ENCODE assay signal across 8 cellular contexts in genomic region chr16:3129137-3130131, GRCh38. TPM values are rescaled to one million over a fixed set of nuclear protein-coding genes. Genes with fewer than 3 reads are reported as not detected.
DNase-seq lines count a peak whose midpoint lies in the region; TF ChIP-seq lines count a peak whose summit lies in the region.

No MANE protein-coding gene starts in this region.

- peak overlapping the region; percentile 80 for H3K27ac Mint-ChIP-seq in activated T-helper 2 cell treated with anti-CD3 and anti-CD28 coated beads, Interferon-gamma antibody, Interleukin-2, Interleukin-4, amounts not matched to agents 10 μg/mL and 5 μg/mL and 100 μg/mL, durations not matched to agents 14 hours and 24 hours and 36 hours

- DNase-seq in AG08395 (ENCODE audit: low spot score) (peak; percentile 63), RPMI7951 (ENCODE audit: low read depth) (peak; percentile 72), fibroblast of villous mesenchyme (ENCODE audit: low read depth) (peak; percentile 88)
- DNase-seq in activated T-helper 2 cell treated with anti-CD3 and anti-CD28 coated beads, Interferon-gamma antibody, Interleukin-2, Interleukin-4, amounts not matched to agents 10 μg/mL and 5 μg/mL and 100 μg/mL, durations not matched to agents 14 hours and 24 hours and 36 hours (ENCODE audit: low spot score): peak; percentile 81

- H3K9me3 ChIP-seq in neutrophil: no peaks in the 10 kb centered on the region
- no peaks in the 10 kb centered on the region for H3K9me3 ChIP-seq in thymus (ENCODE audit: control insufficient read depth)

- H3K4me3 Mint-ChIP-seq in activated T-helper 2 cell treated with anti-CD3 and anti-CD28 coated beads, Interferon-gamma antibody, Interleukin-2, Interleukin-4, amounts not matched to agents 10 μg/mL and 5 μg/mL and 100 μg/mL, durations not matched to agents 14 hours and 24 hours and 36 hours (ENCODE audit: low read depth): peak overlapping the region; percentile 87

- WGBS in thymus: 30% methylated on average over 28 of the region's 28 CpGs

- H3K36me3 Mint-ChIP-seq in activated T-helper 2 cell treated with anti-CD3 and anti-CD28 coated beads, Interferon-gamma antibody, Interleukin-2, Interleukin-4, amounts not matched to agents 10 μg/mL and 5 μg/mL and 100 μg/mL, durations not matched to agents 14 hours and 24 hours and 36 hours (ENCODE audit: low read depth): peaks cover 47% of the 10 kb centered on the region

- no peaks in the 10 kb centered on the region for H3K9me3 Mint-ChIP-seq in activated T-helper 2 cell treated with anti-CD3 and anti-CD28 coated beads, Interferon-gamma antibody, Interleukin-2, Interleukin-4, amounts not matched to agents 10 μg/mL and 5 μg/mL and 100 μg/mL, durations not matched to agents 14 hours and 24 hours and 36 hours

- TF ChIP-seq CTCF in LNCAP (IDR thresholded peaks at IDR 0.05): peak; percentile 90
- TF ChIP-seq CTCF in fibroblast of villous mesenchyme (IDR thresholded peaks at IDR 0.05; ENCODE audit: insufficient read depth, low read depth, low read length): peak; percentile 90
- TF ChIP-seq CTCF in neutrophil (IDR thresholded peaks at IDR 0.05): peak; percentile 86

- peak overlapping the region; percentile 70 for H3K27ac ChIP-seq in neutrophil
- H3K27ac ChIP-seq in thymus (ENCODE audit: low read depth): peak overlapping the region; percentile 56

- peak overlapping the region; percentile 49 for H3K4me3 ChIP-seq in fibroblast of villous mesenchyme (ENCODE audit: low read depth, low read length)
- H3K4me3 ChIP-seq in neutrophil (ENCODE audit: low read depth in 1 of 2, low read length in 1 of 2): peak overlapping the region; percentile 59 to 63
- H3K4me3 ChIP-seq in thymus (ENCODE audit: low read length): peak overlapping the region; percentile 60

- no peaks in the 10 kb centered on the region for H3K36me3 ChIP-seq in neutrophil
- peaks cover 11% of the 10 kb centered on the region for H3K36me3 ChIP-seq in thymus (ENCODE audit: control insufficient read depth, insufficient read depth)

- peak; percentile 36 for TF ChIP-seq POLR2A in GM18526 (IDR thresholded peaks at IDR 0.05; ENCODE audit: extremely low read depth, insufficient read length)

- intact Hi-C loops in activated T-helper 2 cell treated with anti-CD3 and anti-CD28 coated beads, Interferon-gamma antibody, Interleukin-2, Interleukin-4, amounts not matched to agents 10 μg/mL and 5 μg/mL and 100 μg/mL, durations not matched to agents 14 hours and 24 hours and 36 hours (cut with micrococcal nuclease): loop anchor here (1.0 to 10.0 kb wide), 5 partner anchors 23 to 105 kb away; partner anchors contain the start of genes HCFC1R1, THOC6 and TNFRSF12A

- H3K27me3 ChIP-seq in neutrophil: no peaks in the 10 kb centered on the region
- H3K27me3 ChIP-seq in thymus (ENCODE audit: control insufficient read depth, insufficient read depth): no peaks in the 10 kb centered on the region

- H3K4me1 ChIP-seq in neutrophil (ENCODE audit: control insufficient read depth in 1 of 2, insufficient read depth in 1 of 2, low read depth in 1 of 2, low read length in 1 of 2): peaks cover 43 to 52% of the 10 kb centered on the region in 2 experiments
- peaks cover 13% of the 10 kb centered on the region for H3K4me1 ChIP-seq in thymus (ENCODE audit: control insufficient read depth, insufficient read depth, low read length)

- no peaks in the 10 kb centered on the region for H3K27me3 Mint-ChIP-seq in activated T-helper 2 cell treated with anti-CD3 and anti-CD28 coated beads, Interferon-gamma antibody, Interleukin-2, Interleukin-4, amounts not matched to agents 10 μg/mL and 5 μg/mL and 100 μg/mL, durations not matched to agents 14 hours and 24 hours and 36 hours (ENCODE audit: low read depth)

- H3K4me1 Mint-ChIP-seq in activated T-helper 2 cell treated with anti-CD3 and anti-CD28 coated beads, Interferon-gamma antibody, Interleukin-2, Interleukin-4, amounts not matched to agents 10 μg/mL and 5 μg/mL and 100 μg/mL, durations not matched to agents 14 hours and 24 hours and 36 hours (ENCODE audit: low read depth): peaks cover 46% of the 10 kb centered on the region

RNA-seq across cellular contexts. Expression of gene ZNF213, which starts 5.4 kb away (rescaled TPM):
- total RNA-seq in RPMI7951 (2014; rRNA removed; shearing (Covaris generic)): 1.6 and 2.0 TPM in 2 replicates
- 9.1 and 9.3 TPM in 2 replicates for total RNA-seq in activated T-helper 2 cell treated with anti-CD3 and anti-CD28 coated beads, Interferon-gamma antibody, Interleukin-2, Interleukin-4, amounts not matched to agents 10 μg/mL and 5 μg/mL and 100 μg/mL, durations not matched to agents 14 hours and 24 hours and 36 hours
- total RNA-seq in fibroblast of villous mesenchyme: 3.5 and 5.5 TPM in 2 replicates
- polyA plus RNA-seq in thymus: 5.2 TPM

RNA-seq across cellular contexts. Expression of gene ZNF205, which starts 17.0 kb away (rescaled TPM):
- total RNA-seq in RPMI7951 (2014; rRNA removed; shearing (Covaris generic)): 8.8 and 9.3 TPM in 2 replicates
- total RNA-seq in activated T-helper 2 cell treated with anti-CD3 and anti-CD28 coated beads, Interferon-gamma antibody, Interleukin-2, Interleukin-4, amounts not matched to agents 10 μg/mL and 5 μg/mL and 100 μg/mL, durations not matched to agents 14 hours and 24 hours and 36 hours: 0.09 and 0.18 TPM in 2 replicates
- 14.2 and 18.4 TPM in 2 replicates for total RNA-seq in fibroblast of villous mesenchyme
- polyA plus RNA-seq in thymus: 9.3 TPM

RNA-seq across cellular contexts. Expression of gene ZSCAN10, which starts 30.3 kb away (rescaled TPM):
- not detected in 2 replicates for total RNA-seq in RPMI7951 (2014; rRNA removed; shearing (Covaris generic))
- total RNA-seq in activated T-helper 2 cell treated with anti-CD3 and anti-CD28 coated beads, Interferon-gamma antibody, Interleukin-2, Interleukin-4, amounts not matched to agents 10 μg/mL and 5 μg/mL and 100 μg/mL, durations not matched to agents 14 hours and 24 hours and 36 hours: not detected in 2 replicates
- total RNA-seq in fibroblast of villous mesenchyme: under 0.01 TPM in 1 of 2 replicates, not detected in the other
- 0.11 TPM for polyA plus RNA-seq in thymus

RNA-seq across cellular contexts. Expression of gene OR1F1, which starts 58.6 kb away (rescaled TPM):
- total RNA-seq in RPMI7951 (2014; rRNA removed; shearing (Covaris generic)): 0.36 TPM in 1 of 2 replicates, not detected in the other
- total RNA-seq in activated T-helper 2 cell treated with anti-CD3 and anti-CD28 coated beads, Interferon-gamma antibody, Interleukin-2, Interleukin-4, amounts not matched to agents 10 μg/mL and 5 μg/mL and 100 μg/mL, durations not matched to agents 14 hours and 24 hours and 36 hours: not detected in 2 replicates
- total RNA-seq in fibroblast of villous mesenchyme: under 0.01 and 0.43 TPM in 2 replicates
- polyA plus RNA-seq in thymus: 0.02 TPM

Comparison
In these comparisons a context has a peak if more than half of its experiments do, and no peak if none do; other contexts are left out.
1. Peak in every context shown above with its lines: DNase-seq, H3K4me3 ChIP-seq and H3K27ac ChIP-seq.